Comparison of ENCODE assay signal across 1 cellular context in the genomic region with DNA sequence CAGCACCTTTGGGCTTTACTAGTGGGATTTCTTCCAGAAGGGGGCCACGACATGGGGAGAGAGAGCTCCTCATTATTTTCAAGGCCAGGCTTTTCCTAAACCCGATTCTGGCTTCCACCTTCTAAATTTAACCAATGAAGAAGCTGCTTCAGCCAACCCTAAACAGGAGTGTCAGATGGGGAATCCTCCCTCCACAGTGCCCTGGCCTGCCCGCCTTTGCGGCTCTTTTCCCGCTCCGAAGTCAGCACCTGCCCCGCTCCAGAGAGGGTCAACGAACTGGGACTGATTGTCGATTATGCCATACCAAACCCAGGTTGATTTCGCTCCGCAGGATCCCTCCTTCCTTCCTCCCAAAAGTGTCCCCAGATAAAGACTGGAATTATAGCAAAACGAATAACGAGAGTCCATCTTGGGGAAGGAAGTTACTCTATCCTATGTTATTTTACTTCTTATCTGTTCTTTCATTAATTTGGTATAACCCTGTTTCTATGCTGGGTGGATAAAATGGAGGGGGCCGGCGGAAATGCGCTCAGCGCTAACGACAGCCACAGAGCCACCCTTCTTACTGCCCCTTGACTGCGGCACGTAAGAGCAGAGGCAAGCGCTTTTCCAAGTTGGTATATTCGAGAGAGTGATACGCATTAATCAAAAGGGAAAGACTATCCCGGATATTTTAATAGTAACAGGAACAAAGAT.
TF ChIP-seq lines count a peak whose summit lies in the region.

No MANE protein-coding gene starts in this region.

TF ChIP-seq in H1, 55 proteins besides CTCF, POLR2A, EP300 and RAD21:
- TF ChIP-seq, protein P1, sequence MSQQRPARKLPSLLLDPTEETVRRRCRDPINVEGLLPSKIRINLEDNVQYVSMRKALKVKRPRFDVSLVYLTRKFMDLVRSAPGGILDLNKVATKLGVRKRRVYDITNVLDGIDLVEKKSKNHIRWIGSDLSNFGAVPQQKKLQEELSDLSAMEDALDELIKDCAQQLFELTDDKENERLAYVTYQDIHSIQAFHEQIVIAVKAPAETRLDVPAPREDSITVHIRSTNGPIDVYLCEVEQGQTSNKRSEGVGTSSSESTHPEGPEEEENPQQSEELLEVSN (IDR thresholded peaks at IDR 0.05): peak; percentile 88
- no peak for TF ChIP-seq ATF2 (IDR thresholded peaks at IDR 0.05; ENCODE audit: low read length)
- no peak for TF ChIP-seq SIRT6 (IDR thresholded peaks at IDR 0.05; ENCODE audit: low read length)
- no peak for TF ChIP-seq TBP (IDR thresholded peaks at IDR 0.05; ENCODE audit: low read depth, low read length)
- no peak for TF ChIP-seq PHF8 (conservative IDR thresholded peaks at IDR 0.05; ENCODE audit: low read depth, low read length)
- TF ChIP-seq SUZ12 (IDR thresholded peaks at IDR 0.05; ENCODE audit: low read length): peak; percentile 90
- no peak for TF ChIP-seq ASH2L (IDR thresholded peaks at IDR 0.05; ENCODE audit: low read length)
- TF ChIP-seq, protein P2, sequence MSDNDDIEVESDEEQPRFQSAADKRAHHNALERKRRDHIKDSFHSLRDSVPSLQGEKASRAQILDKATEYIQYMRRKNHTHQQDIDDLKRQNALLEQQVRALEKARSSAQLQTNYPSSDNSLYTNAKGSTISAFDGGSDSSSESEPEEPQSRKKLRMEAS (IDR thresholded peaks at IDR 0.05): peak; percentile 40; the same call in 1 of the 2 replicates
- TF ChIP-seq SP4 (IDR thresholded peaks at IDR 0.05; ENCODE audit: low read length): no peak
- no peak for TF ChIP-seq SAP30 (IDR thresholded peaks at IDR 0.05; ENCODE audit: insufficient read depth, insufficient replicate concordance, low read length)
- TF ChIP-seq TCF12 (IDR thresholded peaks at IDR 0.05; ENCODE audit: low read depth, low read length): no peak
- TF ChIP-seq KDM5A (IDR thresholded peaks at IDR 0.05; ENCODE audit: low read length): no peak
- no peak for TF ChIP-seq NRF1 (IDR thresholded peaks at IDR 0.05; ENCODE audit: low read depth, low read length)
- TF ChIP-seq SIX5 (IDR thresholded peaks at IDR 0.05; ENCODE audit: low read depth, low read length): no peak
- peak; percentile 88 for TF ChIP-seq EZH2 (IDR thresholded peaks at IDR 0.05; ENCODE audit: low read depth, low read length, severe bottlenecking)
- TF ChIP-seq BACH1 (IDR thresholded peaks at IDR 0.05; ENCODE audit: low read length): no peak
- TF ChIP-seq MAFK (IDR thresholded peaks at IDR 0.05; ENCODE audit: low read depth, low read length): no peak
- TF ChIP-seq CBX8 (IDR thresholded peaks at IDR 0.05; ENCODE audit: borderline replicate concordance, low read depth, low read length): no peak
- TF ChIP-seq POU5F1 (IDR thresholded peaks at IDR 0.05; ENCODE audit: low read depth, low read length): no peak
- peak; percentile 99 for TF ChIP-seq RNF2 (IDR thresholded peaks at IDR 0.05; ENCODE audit: borderline replicate concordance, low read depth, low read length, missing control alignments, poor library complexity, severe bottlenecking)
- TF ChIP-seq KDM1A (IDR thresholded peaks at IDR 0.05; ENCODE audit: borderline replicate concordance, low read length): no peak
- no peak for TF ChIP-seq HDAC6 (IDR thresholded peaks at IDR 0.05; ENCODE audit: low read depth, low read length)
- no peak for TF ChIP-seq CBX5 (IDR thresholded peaks at IDR 0.05; ENCODE audit: low read depth, low read length)
- TF ChIP-seq GTF2F1 (IDR thresholded peaks at IDR 0.05; ENCODE audit: borderline replicate concordance, low read depth, low read length): no peak
